Comparison of ENCODE assay signal across 8 cellular contexts in genomic region chr11:18727499-18728236, GRCh38. TPM values are rescaled to one million over a fixed set of nuclear protein-coding genes. Genes with fewer than 3 reads are reported as not detected.
A peak's percentile ranks its signal among the peaks of the same experiment; 100 is the strongest.
DNase-seq lines count a peak whose midpoint lies in the region; ATAC-seq and TF ChIP-seq lines count a peak whose summit lies in the region.

No MANE protein-coding gene starts in this region.

- intact Hi-C loops in breast epithelium (cut with DNase I; ENCODE audit: low total_unique reads): no loop called here

- H3K9me3 ChIP-seq in T-helper 17 cell (ENCODE audit: control insufficient read depth, low read length, poor library complexity, severe bottlenecking): no peaks in the 10 kb centered on the region
- no peaks in the 10 kb centered on the region for H3K9me3 ChIP-seq in breast epithelium

- H3K4me1 Mint-ChIP-seq in T-helper 17 cell: peaks cover 12% of the 10 kb centered on the region

- no peak overlapping the region for H3K27ac ChIP-seq in breast epithelium

- peak overlapping the region; percentile 74 for H3K27ac Mint-ChIP-seq in T-helper 17 cell

- TF ChIP-seq CTCF in breast epithelium (IDR thresholded peaks at IDR 0.05): peak; percentile 25 to 58 (median 52)

- H3K4me1 ChIP-seq in breast epithelium: no peaks in the 10 kb centered on the region

- no peak overlapping the region for H3K4me3 ChIP-seq in breast epithelium

- no peak for TF ChIP-seq POLR2A in breast epithelium (IDR thresholded peaks at IDR 0.05)

- ATAC-seq in HG03159 (IDR thresholded peaks at IDR 0.05; ENCODE audit: unreplicated experiment) (peak; percentile 48), T-helper 17 cell (peak; percentile 75), left lobe of liver (peak; percentile 72), GM21529 (IDR thresholded peaks at IDR 0.05; ENCODE audit: unreplicated experiment) (no peak)

- no peaks in the 10 kb centered on the region for H3K27me3 Mint-ChIP-seq in T-helper 17 cell

- no peaks in the 10 kb centered on the region for H3K36me3 ChIP-seq in breast epithelium

- DNase-seq in NCI-H1694 (lab: John Stamatoyannopoulos, UW): peak; percentile 3
- no peak for DNase-seq in NCI-H1694 treated with DMSO at 0.1 percent for 48 hours (lab: John Stamatoyannopoulos, UW)
- DNase-seq in T-helper 17 cell: peak in 2 of 3 donors; percentile 33 to 38
- DNase-seq in breast epithelium (ENCODE audit: low spot score in 2 of 2): no peak
- no peak for DNase-seq in left lobe of liver (ENCODE audit: low spot score)
- DNase-seq in stimulated activated naive CD4-positive, alpha-beta T cell (lab: John Stamatoyannopoulos, UW): peak; percentile 21 to 64 (median 36)

- no peaks in the 10 kb centered on the region for H3K27me3 ChIP-seq in breast epithelium

- peak overlapping the region; percentile 59 for H3K4me3 Mint-ChIP-seq in T-helper 17 cell

- H3K36me3 Mint-ChIP-seq in T-helper 17 cell (ENCODE audit: low read depth): no peaks in the 10 kb centered on the region

RNA-seq across cellular contexts. Expression of gene IGSF22, which starts 1.7 kb away (rescaled TPM):
- 1 to 10 TPM; 2.0 to 9.4 TPM for total RNA-seq in T-helper 17 cell
- total RNA-seq in breast epithelium: under 1 TPM in 2 of 3 donors, not detected in 1; 0.44 to 0.66 TPM
- total RNA-seq in left lobe of liver: 0.13 TPM

RNA-seq across cellular contexts. Expression of gene TMEM86A, which starts 29.1 kb away (rescaled TPM):
- 1 to 10 TPM; 5.4 to 6.1 TPM for total RNA-seq in T-helper 17 cell
- 10 to 100 TPM in 2 of 3 donors, 1 to 10 TPM in 1; 9.9 to 16.7 (median 12.7) TPM for total RNA-seq in breast epithelium
- 5.3 TPM for total RNA-seq in left lobe of liver

Comparison
In these comparisons a context has a peak if more than half of its experiments do, and no peak if none do; other contexts are left out.
1. DNase-seq: peak in NCI-H1694 (single experiment), T-helper 17 cell (2 of 3) and stimulated activated naive CD4-positive, alpha-beta T cell (6 of 6); none in NCI-H1694 treated with DMSO at 0.1 percent for 48 hours (single experiment), breast epithelium (0 of 2) and left lobe of liver (single experiment).